ENCODE assay signal across 1 cellular context in genomic region chr9:101398335-101398929, GRCh38.
TF ChIP-seq lines count a peak whose summit lies in the region.

Gene MRPL50, minus strand, starts transcription at chr9:101398618. Its CDS starts 26 bp downstream, at chr9:101398592.
Gene ZNF189, plus strand, starts transcription at chr9:101398851. Its CDS starts 306 bp downstream, at chr9:101399157.

TF ChIP-seq in HepG2, 621 proteins besides CTCF, POLR2A, EP300 and RAD21 (continued from another document and continues in another):
- TF ChIP-seq DZIP1 (CRISPR knock-in tag; IDR thresholded peaks at IDR 0.05) (0 out of 2 replicates have a peak, but pooled peaks have one; percentile 50), ZNF3 (CRISPR knock-in tag; IDR thresholded peaks at IDR 0.05) (peak; percentile 67; the same call in 1 of the 2 replicates), ZFP90 (CRISPR knock-in tag; IDR thresholded peaks at IDR 0.05; ENCODE audit: borderline replicate concordance) (0 out of 2 replicates have a peak, but pooled peaks have one; percentile 58), ZKSCAN5 (CRISPR knock-in tag; IDR thresholded peaks at IDR 0.05) (0 out of 2 replicates have a peak, but pooled peaks have one; percentile 1), JARID2 (CRISPR knock-in tag; IDR thresholded peaks at IDR 0.05; ENCODE audit: insufficient replicate concordance) (peak; percentile 32), PBX2 (CRISPR knock-in tag; IDR thresholded peaks at IDR 0.05) (0 out of 2 replicates have a peak, but pooled peaks have one; percentile 28), TBX2 (CRISPR knock-in tag; IDR thresholded peaks at IDR 0.05; ENCODE audit: borderline replicate concordance) (peak; percentile 77), ZMYM4 (CRISPR knock-in tag; IDR thresholded peaks at IDR 0.05) (peak; percentile 90), HOXA5 (CRISPR knock-in tag; IDR thresholded peaks at IDR 0.05) (peak; percentile 62; the same call in 1 of the 2 replicates), SOX6 (IDR thresholded peaks at IDR 0.05) (no peak), SOX6 (CRISPR knock-in tag; IDR thresholded peaks at IDR 0.05) (peak; percentile 34), ZNF547 (CRISPR knock-in tag; IDR thresholded peaks at IDR 0.05) (peak; percentile 65; the same call in 1 of the 2 replicates), ZNF552 (CRISPR knock-in tag; IDR thresholded peaks at IDR 0.05; ENCODE audit: borderline replicate concordance) (peak; percentile 67; the same call in 1 of the 2 replicates), SRY (CRISPR knock-in tag; IDR thresholded peaks at IDR 0.05) (0 out of 2 replicates have a peak, but pooled peaks have one; percentile 73), PHF8 (CRISPR knock-in tag; IDR thresholded peaks at IDR 0.05) (peak; percentile 82), ARID5B (CRISPR knock-in tag; IDR thresholded peaks at IDR 0.05) (peak; percentile 45), NR1H2 (CRISPR knock-in tag; IDR thresholded peaks at IDR 0.05; ENCODE audit: borderline replicate concordance, low read depth) (no peak), RERE (CRISPR knock-in tag; IDR thresholded peaks at IDR 0.05; ENCODE audit: low read depth) (peak; percentile 72), ZNF30 (CRISPR knock-in tag; IDR thresholded peaks at IDR 0.05) (0 out of 2 replicates have a peak, but pooled peaks have one; percentile 43), HNF1B (CRISPR knock-in tag; IDR thresholded peaks at IDR 0.05) (peak; percentile 96), ELF4 (CRISPR knock-in tag; IDR thresholded peaks at IDR 0.05; ENCODE audit: borderline replicate concordance) (0 out of 2 replicates have a peak, but pooled peaks have one; percentile 63), ZMAT3 (CRISPR knock-in tag; conservative IDR thresholded peaks at IDR 0.05) (peak; percentile 56), SP2 (CRISPR knock-in tag; IDR thresholded peaks at IDR 0.05) (0 out of 2 replicates have a peak, but pooled peaks have one; percentile 50), ZNF687 (CRISPR knock-in tag; IDR thresholded peaks at IDR 0.05) (peak; percentile 94), FOSL2 (CRISPR knock-in tag; IDR thresholded peaks at IDR 0.05) (peak; percentile 67), ZNF816 (CRISPR knock-in tag; IDR thresholded peaks at IDR 0.05; ENCODE audit: borderline replicate concordance) (0 out of 2 replicates have a peak, but pooled peaks have one; percentile 60), NCOA2 (CRISPR knock-in tag; IDR thresholded peaks at IDR 0.05) (peak; percentile 51), RFX5 (IDR thresholded peaks at IDR 0.05; ENCODE audit: low read depth, low read length) (peak; percentile 86), ZNF761 (CRISPR knock-in tag; conservative IDR thresholded peaks at IDR 0.05) (peak; percentile 90; the same call in 1 of the 2 replicates), ZNF83 (CRISPR knock-in tag; IDR thresholded peaks at IDR 0.05; ENCODE audit: borderline replicate concordance) (no peak), CBX1 (IDR thresholded peaks at IDR 0.05; ENCODE audit: low read depth) (peak; percentile 73), MBNL3 (CRISPR knock-in tag; conservative IDR thresholded peaks at IDR 0.05) (no peak), PITX1 (CRISPR knock-in tag; IDR thresholded peaks at IDR 0.05) (peak; percentile 70), GATAD1 (CRISPR knock-in tag; IDR thresholded peaks at IDR 0.05) (peak; percentile 90), ZNF549 (CRISPR knock-in tag; IDR thresholded peaks at IDR 0.05) (no peak), ZNF333 (CRISPR knock-in tag; IDR thresholded peaks at IDR 0.05; ENCODE audit: borderline replicate concordance) (no peak), ZNF431 (CRISPR knock-in tag; IDR thresholded peaks at IDR 0.05; ENCODE audit: borderline replicate concordance, low read depth) (0 out of 2 replicates have a peak, but pooled peaks have one; percentile 58), GTF3A (CRISPR knock-in tag; conservative IDR thresholded peaks at IDR 0.05) (0 out of 2 replicates have a peak, but pooled peaks have one; percentile 20), ZBTB2 (CRISPR knock-in tag; IDR thresholded peaks at IDR 0.05; ENCODE audit: low read depth) (no peak), MTA1 (CRISPR knock-in tag; IDR thresholded peaks at IDR 0.05; ENCODE audit: borderline replicate concordance) (0 out of 2 replicates have a peak, but pooled peaks have one; percentile 15)
